ENCODE assay signal across 13 cellular contexts in the genomic region with DNA sequence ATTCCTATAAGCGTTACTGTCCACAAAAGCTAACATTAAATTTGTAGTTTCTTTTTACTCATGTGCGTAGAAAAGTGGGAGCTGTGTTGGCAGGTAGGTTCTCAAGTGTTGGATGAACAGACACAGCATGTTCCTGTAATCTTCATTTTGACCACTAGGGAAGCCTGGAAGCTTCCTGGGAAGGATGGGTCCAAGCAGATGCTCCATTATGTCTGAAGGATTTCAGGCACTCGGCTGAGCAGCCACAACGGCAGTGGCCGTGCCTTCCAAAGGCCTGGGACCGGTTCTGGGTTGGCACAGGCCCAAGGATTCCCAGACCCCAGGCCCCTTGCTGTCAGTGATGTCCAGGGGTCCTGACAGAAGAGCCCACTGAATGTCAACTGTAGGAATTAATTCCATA.
A peak's percentile ranks its signal among the peaks of the same experiment; 100 is the strongest.
DNase-seq lines count a peak whose midpoint lies in the region; TF ChIP-seq lines count a peak whose summit lies in the region.
"Had no signal": no experiment of that assay in that cellular context is flagged by ENCODE, and none has a peak within 500 bp of the region (broad histone marks: within the 10 kb centered on the region; RNA-seq: fewer than 3 reads in every experiment).

No MANE protein-coding gene starts in this region.

- H3K4me3 ChIP-seq in brain microvascular endothelial cell (ENCODE audit: low read depth, low read length) (no peak overlapping the region), osteoblast (ENCODE audit: insufficient read depth, low read length) (no peak overlapping the region)
- H3K4me3 ChIP-seq: hepatocyte, lung had no signal

- H3K36me3 Mint-ChIP-seq in activated T-cell treated with anti-CD3 and anti-CD28 coated beads, Interleukin-2, amount 50 U/mL, for 24 hours (ENCODE audit: low read depth): no peaks in the 10 kb centered on the region
- H3K36me3 Mint-ChIP-seq: stimulated activated naive B cell treated with anti-CD40 and anti-IgM and Interleukin-4, amounts not matched to agents 10 μg/mL and 1 μg/mL and 100 μg/mL, for 72 hours had no signal

- H3K4me2 ChIP-seq in osteoblast (ENCODE audit: insufficient read depth, low read length): no peak overlapping the region
- H3K4me2 ChIP-seq: hepatocyte had no signal

- TF ChIP-seq CTCF in LNCAP (IDR thresholded peaks at IDR 0.05): peak; percentile 36; the same call in 1 of the 2 replicates
- TF ChIP-seq CTCF in brain microvascular endothelial cell (IDR thresholded peaks at IDR 0.05; ENCODE audit: low read depth, low read length, missing control alignments): peak; percentile 48
- TF ChIP-seq CTCF in osteoblast (IDR thresholded peaks at IDR 0.05; ENCODE audit: extremely low read depth, low read depth, low read length): peak; percentile 28

- H3K36me3 ChIP-seq in brain microvascular endothelial cell (replicated peaks) (no peaks in the 10 kb centered on the region), osteoblast (ENCODE audit: insufficient read depth, low read length) (no peaks in the 10 kb centered on the region)

- H3K27ac ChIP-seq in brain microvascular endothelial cell (no peak overlapping the region), osteoblast (ENCODE audit: low read depth, low read length) (no peak overlapping the region), substantia nigra (ENCODE audit: low read depth, low read length, poor library complexity, severe bottlenecking) (no peak overlapping the region)
- H3K27ac ChIP-seq: hepatocyte, parathyroid adenoma had no signal

- H3K27me3 ChIP-seq in brain microvascular endothelial cell (replicated peaks) (no peaks in the 10 kb centered on the region), osteoblast (ENCODE audit: insufficient read depth, low read length) (peaks cover 42% of the 10 kb centered on the region)
- H3K27me3 ChIP-seq: hepatocyte had no signal

- no peaks in the 10 kb centered on the region for H4K20me1 ChIP-seq in osteoblast (ENCODE audit: insufficient read depth, low read length)

- peak; percentile 44 for DNase-seq in ELR (ENCODE audit: low read depth)
- no peak for DNase-seq in brain microvascular endothelial cell
- DNase-seq in osteoblast (ENCODE audit: insufficient read length, low spot score, missing footprints): no peak
- no peak for DNase-seq in posterior vena cava (ENCODE audit: low spot score)
- no peak for DNase-seq in activated T-cell treated with anti-CD3 and anti-CD28 coated beads, Interleukin-2, amount 50 U/mL, for 24 hours
- no peak for DNase-seq in substantia nigra (lab: John Stamatoyannopoulos, UW)
- DNase-seq: NCI-H2227 treated with DMSO at 0.1 percent for 48 hours; stimulated activated naive B cell treated with anti-CD40 and anti-IgM and Interleukin-4, amounts not matched to agents 10 μg/mL and 1 μg/mL and 100 μg/mL, for 72 hours had no signal

- H3K27ac Mint-ChIP-seq in activated T-cell treated with anti-CD3 and anti-CD28 coated beads, Interleukin-2, amount 50 U/mL, for 24 hours: no peak overlapping the region
- H3K27ac Mint-ChIP-seq: activated T-helper 1 cell treated with anti-CD3 and anti-CD28 coated beads, Interleukin-12 subunit alpha, Interleukin-12 subunit beta, Interleukin-2, Interleukin-4 antibody, amounts not matched to agents 30 ng/mL and 10 ng/mL and 1 ng/mL, durations not matched to agents 14 hours and 24 hours and 36 hours; stimulated activated naive B cell treated with anti-CD40 and anti-IgM and Interleukin-4, amounts not matched to agents 10 μg/mL and 1 μg/mL and 100 μg/mL, for 72 hours had no signal

- no peak overlapping the region for H3K4me3 Mint-ChIP-seq in activated T-cell treated with anti-CD3 and anti-CD28 coated beads, Interleukin-2, amount 50 U/mL, for 24 hours
- H3K4me3 Mint-ChIP-seq: activated T-helper 1 cell treated with anti-CD3 and anti-CD28 coated beads, Interleukin-12 subunit alpha, Interleukin-12 subunit beta, Interleukin-2, Interleukin-4 antibody, amounts not matched to agents 30 ng/mL and 10 ng/mL and 1 ng/mL, durations not matched to agents 14 hours and 24 hours and 36 hours; stimulated activated naive B cell treated with anti-CD40 and anti-IgM and Interleukin-4, amounts not matched to agents 10 μg/mL and 1 μg/mL and 100 μg/mL, for 72 hours had no signal

- no peaks in the 10 kb centered on the region for H3K79me2 ChIP-seq in osteoblast (ENCODE audit: insufficient read depth, low read length)
- H3K79me2 ChIP-seq: hepatocyte, parathyroid adenoma had no signal

- intact Hi-C loops in posterior vena cava (cut with DNase I): no loop called here

- in situ Hi-C loops in brain microvascular endothelial cell (cut with HindIII; ENCODE audit: low pct_ligation_motif_present, low sequenced_read_pairs): no loop called here

- H3K9me3 Mint-ChIP-seq in activated T-cell treated with anti-CD3 and anti-CD28 coated beads, Interleukin-2, amount 50 U/mL, for 24 hours: no peaks in the 10 kb centered on the region
- H3K9me3 Mint-ChIP-seq: activated T-helper 1 cell treated with anti-CD3 and anti-CD28 coated beads, Interleukin-12 subunit alpha, Interleukin-12 subunit beta, Interleukin-2, Interleukin-4 antibody, amounts not matched to agents 30 ng/mL and 10 ng/mL and 1 ng/mL, durations not matched to agents 14 hours and 24 hours and 36 hours; stimulated activated naive B cell treated with anti-CD40 and anti-IgM and Interleukin-4, amounts not matched to agents 10 μg/mL and 1 μg/mL and 100 μg/mL, for 72 hours had no signal

- H3K4me1 ChIP-seq in osteoblast (ENCODE audit: insufficient read depth, low read length): no peaks in the 10 kb centered on the region
- H3K4me1 ChIP-seq: parathyroid adenoma had no signal

- no peaks in the 10 kb centered on the region for H3K9me3 ChIP-seq in osteoblast (ENCODE audit: low read depth, low read length)

- H3K27me3 Mint-ChIP-seq in activated T-cell treated with anti-CD3 and anti-CD28 coated beads, Interleukin-2, amount 50 U/mL, for 24 hours: no peaks in the 10 kb centered on the region

- no peaks in the 10 kb centered on the region for H3K4me1 Mint-ChIP-seq in activated T-cell treated with anti-CD3 and anti-CD28 coated beads, Interleukin-2, amount 50 U/mL, for 24 hours (ENCODE audit: low read depth)

- H2AFZ ChIP-seq in osteoblast (ENCODE audit: low read length): no peak overlapping the region
- H2AFZ ChIP-seq: hepatocyte, parathyroid adenoma had no signal
